ENCODE assay signal across 8 cellular contexts in the genomic region with DNA sequence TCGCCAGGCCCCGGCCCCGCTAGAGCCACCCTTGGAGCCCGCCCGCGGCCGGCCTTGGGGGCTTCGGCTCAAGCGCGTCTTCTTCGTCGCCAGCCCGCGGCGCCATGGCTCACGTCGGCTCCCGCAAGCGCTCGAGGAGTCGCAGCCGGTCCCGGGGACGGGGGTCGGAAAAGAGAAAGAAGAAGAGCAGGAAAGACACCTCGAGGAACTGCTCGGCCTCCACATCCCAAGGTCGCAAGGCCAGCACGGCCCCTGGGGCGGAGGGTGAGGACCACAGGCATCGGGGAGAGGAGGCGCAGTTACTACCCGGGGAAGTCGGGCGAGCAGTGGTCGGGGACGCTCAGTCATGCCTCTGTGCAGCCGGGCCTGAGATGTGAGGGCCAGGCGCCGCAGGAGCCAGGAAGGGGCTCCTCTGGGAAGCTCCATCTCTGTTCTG. TPM values are rescaled to one million over a fixed set of nuclear protein-coding genes. Genes with fewer than 3 reads are reported as not detected.
DNase-seq lines count a peak whose midpoint lies in the region; ATAC-seq, FAIRE-seq and TF ChIP-seq lines count a peak whose summit lies in the region.

No MANE protein-coding gene starts in this region.

- no peaks in the 10 kb centered on the region for H3K27me3 Mint-ChIP-seq in memory B cell

- no peaks in the 10 kb centered on the region for H3K9me3 Mint-ChIP-seq in memory B cell

- H3K36me3 ChIP-seq in bronchial epithelial cell (ENCODE audit: control insufficient read depth, insufficient read depth, low read length) (peaks cover 16% of the 10 kb centered on the region), urinary bladder (ENCODE audit: insufficient read depth) (no peaks in the 10 kb centered on the region)

- peak overlapping the region; percentile 80 for H3K27ac ChIP-seq in urinary bladder (ENCODE audit: low read depth)

- whole genome bisulfite sequencing in urinary bladder = under 1% methylated on average over 40 of the region's 40 CpGs

- H3K4me3 Mint-ChIP-seq in memory B cell = peak overlapping the region; percentile 93

- peaks cover 34% of the 10 kb centered on the region for H3K4me1 Mint-ChIP-seq in memory B cell

- DNase-seq in AG10803 (ENCODE audit: low read depth) (no peak), LHCN-M2 (ENCODE audit: low read depth) (peak; percentile 9), bronchial epithelial cell (ENCODE audit: low read depth) (no peak), memory B cell (ENCODE audit: low spot score in 2 of 2) (peak in 1 of 2 donors; percentile 51), AML-193 (lab: John Stamatoyannopoulos, UW) (no peak), NCI-H1105 treated with DMSO at 0.1 percent for 48 hours (lab: John Stamatoyannopoulos, UW) (no peak)

- H3K4me3 ChIP-seq in AG10803 (ENCODE audit: low read length) (peak overlapping the region; percentile 87), bronchial epithelial cell (ENCODE audit: low read depth, low read length) (peak overlapping the region; percentile 79), urinary bladder (ENCODE audit: low read depth, low read length) (peak overlapping the region; percentile 88)

- H3K36me3 Mint-ChIP-seq in memory B cell = peaks cover 6% of the 10 kb centered on the region

- no peak for FAIRE-seq in bronchial epithelial cell (lab: Jason Lieb, UNC)

- no peaks in the 10 kb centered on the region for H3K27me3 ChIP-seq in bronchial epithelial cell (ENCODE audit: control insufficient read depth, insufficient read depth, low read length)

- peak overlapping the region; percentile 69 for H3K27ac Mint-ChIP-seq in memory B cell

- ATAC-seq in GM19397 (IDR thresholded peaks at IDR 0.05; ENCODE audit: unreplicated experiment) (peak; percentile 20), memory B cell (ENCODE audit: low read depth) (peak; percentile 32)

- TF ChIP-seq CTCF in AG10803 (conservative IDR thresholded peaks at IDR 0.05; ENCODE audit: low read length) (no peak), bronchial epithelial cell (IDR thresholded peaks at IDR 0.05; ENCODE audit: insufficient read depth, low read length, severe bottlenecking) (no peak)

- H3K4me1 ChIP-seq in urinary bladder (ENCODE audit: insufficient read depth) = no peaks in the 10 kb centered on the region

RNA-seq across cellular contexts. Expression of gene ARL6IP4, which starts 0.6 kb away (rescaled TPM):
- 238 and 272 TPM in 2 replicates for total RNA-seq in LHCN-M2 (2014; rRNA removed)
- polyA plus RNA-seq in LHCN-M2 (2012) = 257 TPM
- total RNA-seq in bronchial epithelial cell = 158 and 237 TPM in 2 replicates
- total RNA-seq in urinary bladder = 57.6 TPM
- 312 TPM for polyA plus RNA-seq in urinary bladder

RNA-seq across cellular contexts. Expression of gene OGFOD2, which starts 6.0 kb away (rescaled TPM):
- total RNA-seq in LHCN-M2 (2014; rRNA removed) (14.8 and 21.4 TPM in 2 replicates), bronchial epithelial cell (15.0 and 17.0 TPM in 2 replicates), urinary bladder (6.5 TPM)
- 9.3 TPM for polyA plus RNA-seq in LHCN-M2 (2012)
- polyA plus RNA-seq in urinary bladder = 17.1 TPM

RNA-seq across cellular contexts. Expression of gene ABCB9, which starts 14.8 kb away (rescaled TPM):
- total RNA-seq in LHCN-M2 (2014; rRNA removed) (4.6 and 7.8 TPM in 2 replicates), bronchial epithelial cell (2.3 and 3.4 TPM in 2 replicates), urinary bladder (6.6 TPM)
- 4.2 TPM for polyA plus RNA-seq in LHCN-M2 (2012)
- 2.4 TPM for polyA plus RNA-seq in urinary bladder
